In genomic region chr16:23514381-23515152, GRCh38 we compare ENCODE assay signal across 12 cellular contexts. TPM values are rescaled to one million over a fixed set of nuclear protein-coding genes. Genes with fewer than 3 reads are reported as not detected.
DNase-seq lines count a peak whose midpoint lies in the region; ATAC-seq and TF ChIP-seq lines count a peak whose summit lies in the region.
"Had no signal": no experiment of that assay in that cellular context is flagged by ENCODE, and none has a peak within 500 bp of the region (broad histone marks: within the 10 kb centered on the region; RNA-seq: fewer than 3 reads in every experiment).

No MANE protein-coding gene starts in this region.

- H3K4me3 ChIP-seq in CD4-positive, CD25-positive, alpha-beta regulatory T cell (ENCODE audit: low read depth, low read length): peak overlapping the region; percentile 59
- H3K4me3 ChIP-seq: HAP-1 had no signal

- H3K27ac Mint-ChIP-seq in CD4-positive, CD25-positive, alpha-beta regulatory T cell: peak overlapping the region; percentile 56 to 78 (median 70)
- H3K27ac Mint-ChIP-seq in central memory CD8-positive, alpha-beta T cell (ENCODE audit: low read depth): peak overlapping the region; percentile 52
- no peak overlapping the region for H3K27ac Mint-ChIP-seq in Calu3 (ENCODE audit: unreplicated experiment)

- peaks cover 0 to 54% (median 31%) of the 10 kb centered on the region in 4 donors for H3K4me1 Mint-ChIP-seq in CD4-positive, CD25-positive, alpha-beta regulatory T cell
- H3K4me1 Mint-ChIP-seq in central memory CD8-positive, alpha-beta T cell: peaks cover 40% of the 10 kb centered on the region
- peaks cover 9% of the 10 kb centered on the region for H3K4me1 Mint-ChIP-seq in Calu3 (ENCODE audit: low read depth, unreplicated experiment)

- intact Hi-C loops in Calu3 (cut with micrococcal nuclease; ENCODE audit: unreplicated experiment): no loop called here

- CTCF ChIA-PET in Calu3 (lab: Charles Lee): no interaction called here

- peak overlapping the region; percentile 29 to 56 (median 51) for H3K4me3 Mint-ChIP-seq in CD4-positive, CD25-positive, alpha-beta regulatory T cell
- H3K4me3 Mint-ChIP-seq in central memory CD8-positive, alpha-beta T cell: peak overlapping the region; percentile 39
- H3K4me3 Mint-ChIP-seq in Calu3 (ENCODE audit: low read depth, unreplicated experiment): no peak overlapping the region

- BruUV-seq in Calu3 (replicated peaks; lab: Mats Ljungman, UMichigan): no TSS peak

- no peak for TF ChIP-seq CTCF in Calu3 (IDR thresholded peaks at IDR 0.05; ENCODE audit: unreplicated experiment)

- H3K9me3 ChIP-seq in CD4-positive, CD25-positive, alpha-beta regulatory T cell (ENCODE audit: control insufficient read depth in 2 of 2, low read length in 2 of 2): no peaks in the 10 kb centered on the region
- H3K9me3 ChIP-seq: HAP-1 had no signal

- peaks cover 5% of the 10 kb centered on the region for H3K36me3 ChIP-seq in CD4-positive, CD25-positive, alpha-beta regulatory T cell (ENCODE audit: control insufficient read depth, insufficient read depth, low read length)

- peaks cover 44% of the 10 kb centered on the region for H3K4me1 ChIP-seq in CD4-positive, CD25-positive, alpha-beta regulatory T cell (ENCODE audit: control insufficient read depth, insufficient read depth, low read length, poor library complexity, severe bottlenecking)
- H3K4me1 ChIP-seq: HAP-1 had no signal

- ATAC-seq in CD4-positive, CD25-positive, alpha-beta regulatory T cell (ENCODE audit: low read depth in 2 of 2): peak; percentile 33 to 45
- peak; percentile 63 for ATAC-seq in central memory CD8-positive, alpha-beta T cell (replicated peaks; ENCODE audit: extremely low read depth, poor library complexity, severe bottlenecking)
- ATAC-seq in GM18519 (IDR thresholded peaks at IDR 0.05; ENCODE audit: low FRiP score, unreplicated experiment) (no peak), GM19324 (IDR thresholded peaks at IDR 0.05; ENCODE audit: low FRiP score, unreplicated experiment) (no peak)

- H3K27ac ChIP-seq in CD4-positive, CD25-positive, alpha-beta regulatory T cell (ENCODE audit: insufficient read depth, low read length, poor library complexity, severe bottlenecking): peak overlapping the region; percentile 41

- no peaks in the 10 kb centered on the region for H3K27me3 ChIP-seq in CD4-positive, CD25-positive, alpha-beta regulatory T cell (ENCODE audit: control insufficient read depth, insufficient read depth, low read length)

- peaks cover 3% of the 10 kb centered on the region for H3K27me3 Mint-ChIP-seq in CD4-positive, CD25-positive, alpha-beta regulatory T cell
- H3K27me3 Mint-ChIP-seq in central memory CD8-positive, alpha-beta T cell: no peaks in the 10 kb centered on the region
- H3K27me3 Mint-ChIP-seq in Calu3 (ENCODE audit: unreplicated experiment): no peaks in the 10 kb centered on the region

- no peaks in the 10 kb centered on the region for H3K9me3 Mint-ChIP-seq in CD4-positive, CD25-positive, alpha-beta regulatory T cell
- H3K9me3 Mint-ChIP-seq in central memory CD8-positive, alpha-beta T cell: no peaks in the 10 kb centered on the region
- no peaks in the 10 kb centered on the region for H3K9me3 Mint-ChIP-seq in Calu3 (ENCODE audit: low read depth, unreplicated experiment)

- no peaks in the 10 kb centered on the region for H3K36me3 Mint-ChIP-seq in CD4-positive, CD25-positive, alpha-beta regulatory T cell
- H3K36me3 Mint-ChIP-seq in central memory CD8-positive, alpha-beta T cell (ENCODE audit: insufficient read depth): peaks cover 11% of the 10 kb centered on the region
- peaks cover 37% of the 10 kb centered on the region for H3K36me3 Mint-ChIP-seq in Calu3 (ENCODE audit: insufficient read depth, unreplicated experiment)

- peak; percentile 7 to 82 (median 73) for DNase-seq in CD4-positive, CD25-positive, alpha-beta regulatory T cell
- peak; percentile 17 for DNase-seq in GF-D8 (lab: John Stamatoyannopoulos, UW)
- DNase-seq in activated CD4-positive, alpha-beta T cell treated with anti-CD3 and anti-CD28 coated beads, Interleukin-2, amount 50 U/mL, for 1 hour: peak; percentile 10
- DNase-seq in central memory CD8-positive, alpha-beta T cell (ENCODE audit: low spot score in 2 of 2): peak in 1 of 2 donors; percentile 49
- DNase-seq in effector CD8-positive, alpha-beta T cell (lab: John Stamatoyannopoulos, UW): no peak
- DNase-seq in Calu3: no peak
- DNase-seq: caudate nucleus, NCI-H187 treated with DMSO at 0.1 percent for 48 hours, NCI-H69 had no signal

RNA-seq across cellular contexts. Expression of gene GGA2, which starts 4.3 kb away (rescaled TPM):
- 109 TPM for total RNA-seq in CD4-positive, CD25-positive, alpha-beta regulatory T cell
- polyA plus RNA-seq in CD4-positive, CD25-positive, alpha-beta regulatory T cell: 10 to 100 TPM; 46.5 to 52.8 (median 49.4) TPM
- 81.6 and 90.4 TPM in 2 replicates for total RNA-seq in Calu3 (2022)

RNA-seq across cellular contexts. Expression of gene EARS2, which starts 42.6 kb away (rescaled TPM):
- total RNA-seq in CD4-positive, CD25-positive, alpha-beta regulatory T cell: 10.2 TPM
- polyA plus RNA-seq in CD4-positive, CD25-positive, alpha-beta regulatory T cell: 10 to 100 TPM in 3 of 4 donors, 1 to 10 TPM in 1; 9.5 to 13.5 (median 12.0) TPM
- total RNA-seq in Calu3 (2022): 45.9 and 46.9 TPM in 2 replicates

RNA-seq across cellular contexts. Expression of gene UBFD1, which starts 43.0 kb away (rescaled TPM):
- 38.8 TPM for total RNA-seq in CD4-positive, CD25-positive, alpha-beta regulatory T cell
- 10 to 100 TPM; 13.0 to 17.5 (median 14.7) TPM for polyA plus RNA-seq in CD4-positive, CD25-positive, alpha-beta regulatory T cell
- 121 and 125 TPM in 2 replicates for total RNA-seq in Calu3 (2022)

Comparison
In these comparisons a context has a peak if more than half of its experiments do, and no peak if none do; other contexts are left out.
1. ATAC-seq: peak in CD4-positive, CD25-positive, alpha-beta regulatory T cell (2 of 2) and central memory CD8-positive, alpha-beta T cell (single experiment); none in GM18519 (single experiment) and GM19324 (single experiment).
2. DNase-seq: peak in CD4-positive, CD25-positive, alpha-beta regulatory T cell (3 of 3), GF-D8 (single experiment) and activated CD4-positive, alpha-beta T cell treated with anti-CD3 and anti-CD28 coated beads, Interleukin-2, amount 50 U/mL, for 1 hour (single experiment); none in effector CD8-positive, alpha-beta T cell (single experiment) and Calu3 (single experiment).